1 cellular context compared by ENCODE assay signal in genomic region chr5:117094114-117094815, GRCh38.
TF ChIP-seq lines count a peak whose summit lies in the region.

No MANE protein-coding gene starts in this region.

TF ChIP-seq in H1, 55 proteins besides CTCF, POLR2A, EP300 and RAD21:
- no peak for TF ChIP-seq GABPA (IDR thresholded peaks at IDR 0.05; ENCODE audit: borderline replicate concordance, insufficient read depth, low read length)
- TF ChIP-seq CBX8 (IDR thresholded peaks at IDR 0.05; ENCODE audit: borderline replicate concordance, low read depth, low read length) = no peak
- no peak for TF ChIP-seq POU5F1 (IDR thresholded peaks at IDR 0.05; ENCODE audit: low read depth, low read length)
- TF ChIP-seq CTBP2 (IDR thresholded peaks at IDR 0.05; ENCODE audit: borderline replicate concordance, insufficient read depth, insufficient read length, low read length) = no peak
- no peak for TF ChIP-seq RNF2 (IDR thresholded peaks at IDR 0.05; ENCODE audit: borderline replicate concordance, low read depth, low read length, missing control alignments, poor library complexity, severe bottlenecking)
- no peak for TF ChIP-seq SP4 (IDR thresholded peaks at IDR 0.05; ENCODE audit: low read length)
- no peak for TF ChIP-seq JUND (IDR thresholded peaks at IDR 0.05; ENCODE audit: low read length)
- no peak for TF ChIP-seq RXRA (IDR thresholded peaks at IDR 0.05; ENCODE audit: insufficient read depth, low read depth, low read length)
- TF ChIP-seq USF2 (IDR thresholded peaks at IDR 0.05; ENCODE audit: low read length) = no peak
- no peak for TF ChIP-seq TBP (IDR thresholded peaks at IDR 0.05; ENCODE audit: low read depth, low read length)
- TF ChIP-seq BRCA1 (IDR thresholded peaks at IDR 0.05; ENCODE audit: low read depth, low read length) = no peak
- no peak for TF ChIP-seq MAX (IDR thresholded peaks at IDR 0.05)
- TF ChIP-seq BCL11A (IDR thresholded peaks at IDR 0.05; ENCODE audit: low read depth in 2 of 2, low read length in 2 of 2) = no peak
